Comparison of ENCODE assay signal across 22 cellular contexts in the genomic region with DNA sequence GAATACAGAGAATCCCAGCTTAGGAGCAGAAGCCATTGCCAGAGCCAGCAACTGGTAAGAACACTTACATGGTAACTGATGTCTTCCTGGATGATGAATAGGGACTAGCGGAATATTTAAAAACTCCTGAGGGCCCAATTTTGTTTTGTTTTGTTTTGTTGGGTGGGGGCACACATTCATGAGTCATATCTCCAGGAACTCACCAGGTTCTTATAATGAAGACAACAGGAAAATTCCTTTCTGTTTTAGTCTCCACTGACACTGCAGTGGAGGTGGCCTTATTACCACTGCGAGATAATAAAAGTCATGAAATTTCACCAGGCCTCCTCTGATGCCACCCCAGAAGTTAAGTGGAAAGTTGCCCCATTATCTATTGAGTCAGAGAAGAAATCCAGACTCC. TPM values are rescaled to one million over a fixed set of nuclear protein-coding genes. Genes with fewer than 3 reads are reported as not detected.
DNase-seq lines count a peak whose midpoint lies in the region; ATAC-seq and TF ChIP-seq lines count a peak whose summit lies in the region.
"Had no signal": no experiment of that assay in that cellular context is flagged by ENCODE, and none has a peak within 500 bp of the region (broad histone marks: within the 10 kb centered on the region; RNA-seq: fewer than 3 reads in every experiment).

No MANE protein-coding gene starts in this region.

- H3K18ac ChIP-seq in mesendoderm (ENCODE audit: low read length): no peak overlapping the region

- H3K23ac ChIP-seq in mesendoderm (ENCODE audit: low read length): no peak overlapping the region

- peaks cover 46% of the 10 kb centered on the region for H3K79me2 ChIP-seq in mammary epithelial cell (ENCODE audit: insufficient read depth, low read length)
- H3K79me2 ChIP-seq in mesendoderm (ENCODE audit: control insufficient read depth, insufficient read depth, low read length): no peaks in the 10 kb centered on the region

- intact Hi-C loops in mammary epithelial cell (cut with micrococcal nuclease) (no loop called here), prostate gland (cut with DNase I) (no loop called here)

- peaks cover 42 to 57% of the 10 kb centered on the region in 2 donors for H3K36me3 Mint-ChIP-seq in activated naive CD4-positive, alpha-beta T cell treated with anti-CD3 and anti-CD28 coated beads, Interleukin-2, amount 50 U/mL, for 72 hours

- WGBS in mammary epithelial cell (ENCODE audit: low coverage, missing lambda C conversion rate): 88% methylated on average over 2 of the region's 2 CpGs
- WGBS in mesendoderm (ENCODE audit: extremely low coverage, insufficient coverage, low lambda C conversion rate): no CpG with 5 or more reads among the region's 2 CpGs
- WGBS in prostate gland: 100% methylated on average over 2 of the region's 2 CpGs

- H3K4me2 ChIP-seq in mammary epithelial cell (ENCODE audit: insufficient read depth, low read depth, low read length): no peak overlapping the region
- H3K4me2 ChIP-seq in mesendoderm (ENCODE audit: low read length): no peak overlapping the region

- H3K4me3 ChIP-seq in mammary epithelial cell (replicated peaks in 1 of 3; ENCODE audit: insufficient read depth in 1 of 3, low read depth in 2 of 3, low read length in 3 of 3) (no peak overlapping the region), mesendoderm (ENCODE audit: low read length) (no peak overlapping the region), prostate gland (no peak overlapping the region)
- H3K4me3 ChIP-seq: sigmoid colon, suprapubic skin had no signal

- peak overlapping the region; percentile 34 for H3K56ac ChIP-seq in mesendoderm (ENCODE audit: low read length)

- TF ChIP-seq POLR2A in prostate gland (IDR thresholded peaks at IDR 0.05): no peak

- DNase-seq in Daoy (ENCODE audit: low read depth) (peak; percentile 64), NCI-H226 (peak; percentile 31), mammary epithelial cell (peak; percentile 11), mesendoderm (no peak), NCI-H1048 (lab: John Stamatoyannopoulos, UW) (no peak), prostate gland (ENCODE audit: low spot score) (no peak), NCI-H524 treated with DMSO at 0.1 percent for 48 hours (lab: John Stamatoyannopoulos, UW) (no peak)
- DNase-seq in activated naive CD4-positive, alpha-beta T cell treated with anti-CD3 and anti-CD28 coated beads, Interleukin-2, amount 50 U/mL, for 72 hours (ENCODE audit: low spot score in 2 of 2): no peak
- DNase-seq: activated CD4-positive, alpha-beta memory T cell treated with anti-CD3 and anti-CD28 coated beads, Interleukin-2, amount 10 ng/mL, durations not matched to agents 7 days and 5 days; activated naive CD8-positive, alpha-beta T cell treated with anti-CD3 and anti-CD28 coated beads, Interleukin-2, amount 50 U/mL, for 24 hours; central memory CD4-positive, alpha-beta T cell; effector memory CD4-positive, alpha-beta T cell; foreskin fibroblast; MM.1S; NCI-H187 treated with DMSO at 0.1 percent for 48 hours; occipital lobe; sigmoid colon; stimulated activated CD4-positive, alpha-beta T cell treated with anti-CD3 and anti-CD28 coated beads, Interleukin-4, amount 100 ng/mL, for 4 hours; stimulated activated CD8-positive, alpha-beta memory T cell treated with anti-CD3 and anti-CD28 coated beads, Interleukin-4, amount 100 ng/mL, for 48 hours had no signal

- H3K9ac ChIP-seq in mammary epithelial cell (ENCODE audit: insufficient read depth, low read length) (no peak overlapping the region), mesendoderm (ENCODE audit: low read length) (no peak overlapping the region)

- ATAC-seq in activated naive CD4-positive, alpha-beta T cell treated with anti-CD3 and anti-CD28 coated beads, Interleukin-2, amount 50 U/mL, for 72 hours: no peak
- ATAC-seq: activated naive CD8-positive, alpha-beta T cell treated with anti-CD3 and anti-CD28 coated beads, Interleukin-2, amount 50 U/mL, for 24 hours; left lobe of liver had no signal

- no peak overlapping the region for H2AFZ ChIP-seq in mammary epithelial cell (ENCODE audit: low read depth, low read length)

- TF ChIP-seq CTCF in mammary epithelial cell (conservative IDR thresholded peaks at IDR 0.05 in 1 of 2, IDR thresholded peaks at IDR 0.05 in 1 of 2; ENCODE audit: extremely low read depth in 1 of 2, insufficient read depth in 1 of 2, low read depth in 1 of 2, low read length in 2 of 2) (no peak), prostate gland (IDR thresholded peaks at IDR 0.05) (no peak)

- no peak overlapping the region for H3K4ac ChIP-seq in mesendoderm (ENCODE audit: low read depth, low read length)

- no peak overlapping the region for H4K8ac ChIP-seq in mesendoderm (ENCODE audit: low read depth, low read length)

- H4K20me1 ChIP-seq in mammary epithelial cell (ENCODE audit: insufficient read depth, low read length): no peaks in the 10 kb centered on the region

- H3K36me3 ChIP-seq in mammary epithelial cell (ENCODE audit: insufficient read depth, low read length) (peaks cover 4% of the 10 kb centered on the region), mesendoderm (ENCODE audit: control insufficient read depth, insufficient read depth, low read length) (no peaks in the 10 kb centered on the region), prostate gland (no peaks in the 10 kb centered on the region)

- in situ Hi-C loops in mammary epithelial cell (cut with MboI; ENCODE audit: low sequenced_read_pairs in 2 of 2): no loop called here

- no peak overlapping the region for H3K27ac ChIP-seq in mammary epithelial cell (ENCODE audit: insufficient read depth, low read depth, low read length)
- no peak overlapping the region for H3K27ac ChIP-seq in mesendoderm (ENCODE audit: low read depth, low read length)
- no peak overlapping the region for H3K27ac ChIP-seq in prostate gland
- H3K27ac ChIP-seq: sigmoid colon, suprapubic skin had no signal

- H2BK5ac ChIP-seq in mesendoderm (ENCODE audit: low read length): peak overlapping the region; percentile 34

- H2BK15ac ChIP-seq in mesendoderm (replicated peaks; ENCODE audit: low read depth): no peak overlapping the region

- no peak overlapping the region for H2AK5ac ChIP-seq in mesendoderm (ENCODE audit: low read length)

- dilution Hi-C loops in mammary epithelial cell (cut with HindIII; ENCODE audit: low sequenced_read_pairs): no loop called here

- no peaks in the 10 kb centered on the region for H3K79me1 ChIP-seq in mesendoderm (ENCODE audit: low read length)

- no peak overlapping the region for H2BK120ac ChIP-seq in mesendoderm (ENCODE audit: low read depth, low read length)

- H3K9me3 Mint-ChIP-seq in activated naive CD4-positive, alpha-beta T cell treated with anti-CD3 and anti-CD28 coated beads, Interleukin-2, amount 50 U/mL, for 72 hours: no peaks in the 10 kb centered on the region
- H3K9me3 Mint-ChIP-seq: activated CD4-positive, alpha-beta memory T cell treated with anti-CD3 and anti-CD28 coated beads, Interleukin-2, amount 10 ng/mL, durations not matched to agents 7 days and 5 days; activated naive CD8-positive, alpha-beta T cell treated with anti-CD3 and anti-CD28 coated beads, Interleukin-2, amount 50 U/mL, for 24 hours had no signal

- H3K27ac Mint-ChIP-seq in activated naive CD4-positive, alpha-beta T cell treated with anti-CD3 and anti-CD28 coated beads, Interleukin-2, amount 50 U/mL, for 72 hours: no peak overlapping the region
- H3K27ac Mint-ChIP-seq: activated naive CD8-positive, alpha-beta T cell treated with anti-CD3 and anti-CD28 coated beads, Interleukin-2, amount 50 U/mL, for 24 hours had no signal

- no peak overlapping the region for H4K5ac ChIP-seq in mesendoderm (ENCODE audit: low read length)

- CTCF ChIA-PET in mammary epithelial cell (lab: Charles Lee; ENCODE audit: low non-redundant PET): no interaction called here

- no peaks in the 10 kb centered on the region for H3K9me3 ChIP-seq in mammary epithelial cell (replicated peaks; ENCODE audit: insufficient read depth, low read length)
- H3K9me3 ChIP-seq in prostate gland: no peaks in the 10 kb centered on the region
- H3K9me3 ChIP-seq: sigmoid colon, suprapubic skin had no signal

- H3K4me1 ChIP-seq in mammary epithelial cell (ENCODE audit: insufficient read depth, low read length) (peaks cover 38% of the 10 kb centered on the region), mesendoderm (ENCODE audit: control insufficient read depth, low read depth, low read length) (peaks cover 11% of the 10 kb centered on the region), prostate gland (replicated peaks) (peaks cover 2% of the 10 kb centered on the region)
- H3K4me1 ChIP-seq: sigmoid colon, suprapubic skin had no signal

- no TSS peak for BruUV-seq in mammary epithelial cell (replicated peaks; lab: Mats Ljungman, UMichigan)

- H3K27me3 ChIP-seq in mammary epithelial cell (ENCODE audit: insufficient read depth, low read length): no peaks in the 10 kb centered on the region
- H3K27me3 ChIP-seq in mesendoderm (ENCODE audit: insufficient read depth, low read length, poor library complexity): no peaks in the 10 kb centered on the region
- no peaks in the 10 kb centered on the region for H3K27me3 ChIP-seq in prostate gland (replicated peaks; ENCODE audit: insufficient read depth)
- H3K27me3 ChIP-seq: sigmoid colon, suprapubic skin had no signal

RNA-seq across cellular contexts. Expression of gene CUZD1, which starts 6.6 kb away (rescaled TPM):
- total RNA-seq in Daoy (2014; rRNA removed; shearing (Covaris generic)): 0.77 and 1.4 TPM in 2 replicates
- 1 to 10 TPM in 1 of 2 donors, under 1 TPM in 1; 0.50 to 1.3 TPM for total RNA-seq in mammary epithelial cell
- 0.66 TPM for polyA plus RNA-seq in mammary epithelial cell
- polyA minus RNA-seq in mammary epithelial cell: not detected
- 1.7 TPM for polyA plus RNA-seq in mesendoderm (2013, experiment 1 of 2)
- polyA plus RNA-seq in mesendoderm (2013, experiment 2 of 2): 1.6 TPM
- total RNA-seq in activated naive CD4-positive, alpha-beta T cell treated with anti-CD3 and anti-CD28 coated beads, Interleukin-2, amount 50 U/mL, for 72 hours: 1 to 10 TPM in 1 of 2 donors, under 1 TPM in 1; 0.73 to 2.1 TPM
- under 1 TPM; 0.23 to 0.85 TPM for total RNA-seq in prostate gland

RNA-seq across cellular contexts. Expression of gene FAM24B, which starts 27.1 kb away (rescaled TPM):
- total RNA-seq in Daoy (2014; rRNA removed; shearing (Covaris generic)): 7.6 and 9.5 TPM in 2 replicates
- total RNA-seq in mammary epithelial cell (10 to 100 TPM in 1 of 2 donors, 1 to 10 TPM in 1; 3.8 to 17.1 TPM), prostate gland (1 to 10 TPM; 5.7 to 5.9 TPM)
- polyA plus RNA-seq in mammary epithelial cell: 6.5 TPM
- not detected for polyA minus RNA-seq in mammary epithelial cell
- polyA plus RNA-seq in mesendoderm (2013, experiment 1 of 2): 5.2 TPM
- 3.7 TPM for polyA plus RNA-seq in mesendoderm (2013, experiment 2 of 2)
- 10 to 100 TPM; 10.4 to 12.0 TPM for total RNA-seq in activated naive CD4-positive, alpha-beta T cell treated with anti-CD3 and anti-CD28 coated beads, Interleukin-2, amount 50 U/mL, for 72 hours

RNA-seq across cellular contexts. Expression of gene FAM24A, which starts 58.1 kb away (rescaled TPM):
- not detected in 2 replicates for total RNA-seq in Daoy (2014; rRNA removed; shearing (Covaris generic))
- total RNA-seq in mammary epithelial cell (not detected), prostate gland (not detected)
- polyA plus RNA-seq in mammary epithelial cell: not detected
- polyA minus RNA-seq in mammary epithelial cell: not detected
- not detected for polyA plus RNA-seq in mesendoderm (2013, experiment 1 of 2)
- polyA plus RNA-seq in mesendoderm (2013, experiment 2 of 2): not detected
- total RNA-seq in activated naive CD4-positive, alpha-beta T cell treated with anti-CD3 and anti-CD28 coated beads, Interleukin-2, amount 50 U/mL, for 72 hours: not detected
- total RNA-seq: activated CD4-positive, alpha-beta memory T cell treated with anti-CD3 and anti-CD28 coated beads, Interleukin-2, amount 10 ng/mL, durations not matched to agents 7 days and 5 days; left lobe of liver; NCI-H460; occipital lobe; sigmoid colon; suprapubic skin had no signal
- polyA plus RNA-seq: sigmoid colon had no signal

Comparison
In these comparisons a context has a peak if more than half of its experiments do, and no peak if none do; other contexts are left out.
1. DNase-seq: peak in Daoy (single experiment), NCI-H226 (single experiment) and mammary epithelial cell (single experiment); none in mesendoderm (single experiment), activated naive CD4-positive, alpha-beta T cell treated with anti-CD3 and anti-CD28 coated beads, Interleukin-2, amount 50 U/mL, for 72 hours (0 of 2), NCI-H1048 (single experiment), prostate gland (single experiment) and NCI-H524 treated with DMSO at 0.1 percent for 48 hours (single experiment).